In the genomic region with DNA sequence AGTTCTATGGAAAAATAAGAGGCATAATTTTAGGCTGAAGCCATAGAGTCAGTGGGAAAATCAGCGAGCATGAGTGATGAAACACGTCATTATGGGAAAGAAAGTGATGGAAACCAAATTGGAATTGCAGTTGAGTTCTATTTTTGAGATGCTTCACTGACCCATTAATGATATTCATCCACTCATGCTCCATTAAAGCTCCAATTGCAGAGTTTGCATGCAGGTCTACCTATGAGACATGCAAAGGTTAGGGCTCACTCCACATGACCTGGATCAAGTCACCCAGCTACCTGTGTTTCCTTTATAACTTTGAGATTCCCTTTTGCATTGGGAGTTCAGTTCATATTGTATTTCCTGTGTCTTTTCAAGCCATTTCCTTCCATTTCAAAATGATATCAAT, we compare ENCODE assay signal across 1 cellular context.
TF ChIP-seq lines count a peak whose summit lies in the region.

No MANE protein-coding gene starts in this region.

TF ChIP-seq in HepG2, 621 proteins besides CTCF, POLR2A, EP300 and RAD21:
- TF ChIP-seq ZNF569 (CRISPR knock-in tag; IDR thresholded peaks at IDR 0.05; ENCODE audit: borderline replicate concordance) (no peak), SMAD9 (CRISPR knock-in tag; IDR thresholded peaks at IDR 0.05) (no peak), CSRNP1 (CRISPR knock-in tag; IDR thresholded peaks at IDR 0.05) (no peak), ZNF329 (CRISPR knock-in tag; IDR thresholded peaks at IDR 0.05; ENCODE audit: low read depth) (no peak), U2AF1 (optimal IDR thresholded peaks at IDR 0.05; ENCODE audit: low read depth, low read length) (no peak)
